In genomic region chr20:31836853-31837608, GRCh38 we compare ENCODE assay signal across 16 cellular contexts. TPM values are rescaled to one million over a fixed set of nuclear protein-coding genes. Genes with fewer than 3 reads are reported as not detected.
A peak's percentile ranks its signal among the peaks of the same experiment; 100 is the strongest.
DNase-seq lines count a peak whose midpoint lies in the region; ATAC-seq and TF ChIP-seq lines count a peak whose summit lies in the region.
"Had no signal": no experiment of that assay in that cellular context is flagged by ENCODE, and none has a peak within 500 bp of the region (broad histone marks: within the 10 kb centered on the region; RNA-seq: fewer than 3 reads in every experiment).

No MANE protein-coding gene starts in this region.

- no peaks in the 10 kb centered on the region for H3K27me3 ChIP-seq in right cardiac atrium (ENCODE audit: control insufficient read depth, insufficient read depth)
- H3K27me3 ChIP-seq: tibial nerve had no signal

- intact Hi-C loops in right cardiac atrium (cut with DNase I) (no loop called here), mucosa of descending colon (cut with DNase I, micrococcal nuclease) (no loop called here)

- TF ChIP-seq CTCF in AG10803 (conservative IDR thresholded peaks at IDR 0.05; ENCODE audit: low read length) (no peak), HFFc6 (IDR thresholded peaks at IDR 0.05) (no peak), mucosa of descending colon (IDR thresholded peaks at IDR 0.05) (no peak)

- H3K9me3 Mint-ChIP-seq in HFFc6: no peaks in the 10 kb centered on the region
- H3K9me3 Mint-ChIP-seq: activated T-helper 2 cell treated with anti-CD3 and anti-CD28 coated beads, Interferon-gamma antibody, Interleukin-2, Interleukin-4, amounts not matched to agents 10 μg/mL and 5 μg/mL and 100 μg/mL, durations not matched to agents 14 hours and 24 hours and 36 hours; IgD-negative memory B cell had no signal

- no peaks in the 10 kb centered on the region for H3K27me3 Mint-ChIP-seq in HFFc6 (ENCODE audit: insufficient read depth)
- H3K27me3 Mint-ChIP-seq: brain, progenitor cell of endocrine pancreas had no signal

- peaks cover 11% of the 10 kb centered on the region for H3K4me1 ChIP-seq in right cardiac atrium (ENCODE audit: control insufficient read depth, insufficient read depth, low read length)
- peaks cover 13% of the 10 kb centered on the region for H3K4me1 ChIP-seq in mucosa of descending colon (ENCODE audit: low read depth)

- H3K27ac Mint-ChIP-seq in HFFc6: no peak overlapping the region
- H3K27ac Mint-ChIP-seq: activated T-helper 2 cell treated with anti-CD3 and anti-CD28 coated beads, Interferon-gamma antibody, Interleukin-2, Interleukin-4, amounts not matched to agents 10 μg/mL and 5 μg/mL and 100 μg/mL, durations not matched to agents 14 hours and 24 hours and 36 hours; IgD-negative memory B cell; progenitor cell of endocrine pancreas had no signal

- H3K4me3 Mint-ChIP-seq in HFFc6: 0 out of 2 replicates have a peak overlapping the region, but pooled peaks have one; percentile 15
- H3K4me3 Mint-ChIP-seq: brain had no signal

- ATAC-seq in right cardiac atrium: no peak
- ATAC-seq in GM21528 (IDR thresholded peaks at IDR 0.05; ENCODE audit: low FRiP score, unreplicated experiment): no peak
- ATAC-seq in mucosa of descending colon: no peak

- WGBS in right cardiac atrium: 69% methylated on average over 5 of the region's 5 CpGs

- no peaks in the 10 kb centered on the region for H3K36me3 ChIP-seq in mucosa of descending colon (ENCODE audit: low read depth)
- H3K36me3 ChIP-seq: tibial nerve had no signal

- no peaks in the 10 kb centered on the region for H3K9me3 ChIP-seq in right cardiac atrium (ENCODE audit: control insufficient read depth, low read length)
- no peaks in the 10 kb centered on the region for H3K9me3 ChIP-seq in mucosa of descending colon
- H3K9me3 ChIP-seq: tibial nerve had no signal

- DNase-seq in AG10803 (ENCODE audit: low read depth) (peak; percentile 61), HFFc6 (no peak), SK-N-DZ (ENCODE audit: low spot score) (peak; percentile 52), right cardiac atrium (peak in 2 of 3 donors; percentile 55 to 65), DMS153 (lab: John Stamatoyannopoulos, UW) (no peak), mucosa of descending colon (no peak)
- DNase-seq in stimulated activated CD4-positive, alpha-beta T cell treated with anti-CD3 and anti-CD28 coated beads, Interleukin-1b, Interleukin-23, amount 100 ng/mL, for 48 hours: no peak
- DNase-seq: effector memory CD4-positive, alpha-beta T cell; NCI-H1694; T-helper 9 cell had no signal

- no peaks in the 10 kb centered on the region for H3K36me3 Mint-ChIP-seq in HFFc6 (ENCODE audit: low read depth)
- H3K36me3 Mint-ChIP-seq: brain had no signal

- H3K4me1 Mint-ChIP-seq in HFFc6 (ENCODE audit: low read depth): peaks cover 16% of the 10 kb centered on the region

- no peak overlapping the region for H3K4me3 ChIP-seq in AG10803 (ENCODE audit: low read length)
- H3K4me3 ChIP-seq in right cardiac atrium (ENCODE audit: low read length): no peak overlapping the region
- H3K4me3 ChIP-seq in mucosa of descending colon: no peak overlapping the region
- H3K4me3 ChIP-seq: tibial nerve had no signal

- no peak overlapping the region for H3K27ac ChIP-seq in right cardiac atrium (ENCODE audit: low read length)

RNA-seq across cellular contexts. Expression of gene FOXS1, which starts 8.4 kb away (rescaled TPM):
- total RNA-seq in HFFc6 (2021; fragmentation: NEBNext Ultra II Directional; extraction: Animal tissue kit (Norgen Biotek cat#: 25700)): not detected
- 0.65 TPM in 1 of 2 replicates, not detected in the other for polyA plus RNA-seq in SK-N-DZ (2014; cell fraction: cytosol; rRNA removed)
- not detected in 2 replicates for polyA plus RNA-seq in SK-N-DZ (2014; cell fraction: nucleus; rRNA removed)
- total RNA-seq in right cardiac atrium (1 to 10 TPM; 2.0 to 4.3 (median 3.5) TPM), mucosa of descending colon (under 1 TPM in 1 of 3 donors, not detected in 2; 0.60 TPM)
- polyA plus RNA-seq in right cardiac atrium: 3.0 TPM
- total RNA-seq: activated T-helper 2 cell treated with anti-CD3 and anti-CD28 coated beads, Interferon-gamma antibody, Interleukin-2, Interleukin-4, amounts not matched to agents 10 μg/mL and 5 μg/mL and 100 μg/mL, durations not matched to agents 14 hours and 24 hours and 36 hours; progenitor cell of endocrine pancreas had no signal
- polyA plus RNA-seq: IgD-negative memory B cell had no signal

RNA-seq across cellular contexts. Expression of gene MYLK2, which starts 17.9 kb away (rescaled TPM):
- total RNA-seq in HFFc6 (2021; fragmentation: NEBNext Ultra II Directional; extraction: Animal tissue kit (Norgen Biotek cat#: 25700)): under 1 TPM; 0.07 to 0.30 (median 0.16) TPM
- 1.6 and 1.7 TPM in 2 replicates for polyA plus RNA-seq in SK-N-DZ (2014; cell fraction: cytosol; rRNA removed)
- polyA plus RNA-seq in SK-N-DZ (2014; cell fraction: nucleus; rRNA removed): 1.1 and 1.7 TPM in 2 replicates
- total RNA-seq in right cardiac atrium: 1 to 10 TPM in 1 of 4 donors, under 1 TPM in 3; 0.51 to 2.0 (median 0.83) TPM
- 0.54 TPM for polyA plus RNA-seq in right cardiac atrium
- total RNA-seq in mucosa of descending colon: under 1 TPM in 2 of 3 donors, not detected in 1; 0.09 to 0.31 TPM
- polyA plus RNA-seq: IgD-negative memory B cell had no signal

RNA-seq across cellular contexts. Expression of gene DUSP15, which starts 33.3 kb away (rescaled TPM):
- not detected for total RNA-seq in HFFc6 (2021; fragmentation: NEBNext Ultra II Directional; extraction: Animal tissue kit (Norgen Biotek cat#: 25700))
- 9.7 and 14.3 TPM in 2 replicates for polyA plus RNA-seq in SK-N-DZ (2014; cell fraction: cytosol; rRNA removed)
- polyA plus RNA-seq in SK-N-DZ (2014; cell fraction: nucleus; rRNA removed): 3.3 and 4.7 TPM in 2 replicates
- total RNA-seq in right cardiac atrium: 1 to 10 TPM; 6.6 to 8.3 (median 7.1) TPM
- 11.0 TPM for polyA plus RNA-seq in right cardiac atrium
- 1 to 10 TPM in 1 of 3 donors, under 1 TPM in 1, not detected in 1; 0.58 to 1.7 TPM for total RNA-seq in mucosa of descending colon
- total RNA-seq: activated T-helper 2 cell treated with anti-CD3 and anti-CD28 coated beads, Interferon-gamma antibody, Interleukin-2, Interleukin-4, amounts not matched to agents 10 μg/mL and 5 μg/mL and 100 μg/mL, durations not matched to agents 14 hours and 24 hours and 36 hours had no signal
- polyA plus RNA-seq: IgD-negative memory B cell had no signal

RNA-seq across cellular contexts. Expression of gene TTLL9, which starts 33.4 kb away (rescaled TPM):
- total RNA-seq in HFFc6 (2021; fragmentation: NEBNext Ultra II Directional; extraction: Animal tissue kit (Norgen Biotek cat#: 25700)): not detected
- not detected in 2 replicates for polyA plus RNA-seq in SK-N-DZ (2014; cell fraction: cytosol; rRNA removed)
- 0.28 TPM in 1 of 2 replicates, not detected in the other for polyA plus RNA-seq in SK-N-DZ (2014; cell fraction: nucleus; rRNA removed)
- total RNA-seq in right cardiac atrium (under 1 TPM in 2 of 4 donors, not detected in 2; 0.15 to 0.19 TPM), mucosa of descending colon (under 1 TPM in 1 of 3 donors, not detected in 2; 0.25 TPM)
- 0.14 TPM for polyA plus RNA-seq in right cardiac atrium
- total RNA-seq: activated T-helper 2 cell treated with anti-CD3 and anti-CD28 coated beads, Interferon-gamma antibody, Interleukin-2, Interleukin-4, amounts not matched to agents 10 μg/mL and 5 μg/mL and 100 μg/mL, durations not matched to agents 14 hours and 24 hours and 36 hours had no signal
- polyA plus RNA-seq: IgD-negative memory B cell had no signal

Comparison
In these comparisons a context has a peak if more than half of its experiments do, and no peak if none do; other contexts are left out.
1. DNase-seq: peak in AG10803 (single experiment), SK-N-DZ (single experiment) and right cardiac atrium (2 of 3); none in HFFc6 (single experiment), stimulated activated CD4-positive, alpha-beta T cell treated with anti-CD3 and anti-CD28 coated beads, Interleukin-1b, Interleukin-23, amount 100 ng/mL, for 48 hours (single experiment), DMS153 (single experiment) and mucosa of descending colon (0 of 3).